1 cellular context compared by ENCODE assay signal in genomic region chr9:70418822-70419545, GRCh38.
TF ChIP-seq lines count a peak whose summit lies in the region.

No MANE protein-coding gene starts in this region.

TF ChIP-seq in K562, 482 proteins besides CTCF, POLR2A, EP300 and RAD21 (continued from another document and continues in another):
- TF ChIP-seq ZBTB40 (IDR thresholded peaks at IDR 0.05), result no peak
- no peak for TF ChIP-seq ZBTB40 (CRISPR knock-in tag; IDR thresholded peaks at IDR 0.05)
- no peak for TF ChIP-seq IRF1 (CRISPR knock-in tag; IDR thresholded peaks at IDR 0.05; ENCODE audit: borderline replicate concordance)
- TF ChIP-seq HDAC1 (IDR thresholded peaks at IDR 0.05), result peak in 1 of 2 experiments; percentile 29; a peak in 2 of 4 replicates
- TF ChIP-seq ZNF75A (CRISPR knock-in tag; IDR thresholded peaks at IDR 0.05), result no peak
- no peak for TF ChIP-seq CTCFL (IDR thresholded peaks at IDR 0.05; ENCODE audit: borderline replicate concordance, insufficient read depth, low read depth, low read length, poor library complexity, severe bottlenecking)
- no peak for TF ChIP-seq DNMT1 (IDR thresholded peaks at IDR 0.05)
- TF ChIP-seq NCOA4 (IDR thresholded peaks at IDR 0.05; ENCODE audit: partially characterized antibody), result no peak
- no peak for TF ChIP-seq GMEB1 (CRISPR knock-in tag; IDR thresholded peaks at IDR 0.05)
- no peak for TF ChIP-seq ZNF347 (CRISPR knock-in tag; IDR thresholded peaks at IDR 0.05; ENCODE audit: low read depth)
- TF ChIP-seq ZNF121 (CRISPR knock-in tag; conservative IDR thresholded peaks at IDR 0.05), result no peak
- TF ChIP-seq ZNF699 (CRISPR knock-in tag; IDR thresholded peaks at IDR 0.05; ENCODE audit: insufficient replicate concordance), result no peak
- TF ChIP-seq KLF1 (tag; IDR thresholded peaks at IDR 0.05), result no peak
- TF ChIP-seq E2F4 (CRISPR knock-in tag; IDR thresholded peaks at IDR 0.05; ENCODE audit: low read depth), result no peak
- no peak for TF ChIP-seq THAP7 (CRISPR knock-in tag; IDR thresholded peaks at IDR 0.05)
- TF ChIP-seq RBM15 (IDR thresholded peaks at IDR 0.05; ENCODE audit: insufficient read depth, low read length), result no peak
- TF ChIP-seq CBX5 (IDR thresholded peaks at IDR 0.05; ENCODE audit: borderline replicate concordance, low read depth), result no peak
- no peak for TF ChIP-seq ZNF408 (CRISPR knock-in tag; IDR thresholded peaks at IDR 0.05; ENCODE audit: low read depth)
- TF ChIP-seq RUNX1 (IDR thresholded peaks at IDR 0.05; ENCODE audit: low read depth), result no peak
- TF ChIP-seq RHOXF2B (CRISPR knock-in tag; conservative IDR thresholded peaks at IDR 0.05), result no peak
- TF ChIP-seq SIX5 (IDR thresholded peaks at IDR 0.05; ENCODE audit: borderline replicate concordance in 1 of 2, insufficient read depth in 1 of 2, low read depth in 1 of 2, low read length in 2 of 2), result no peak
- peak; percentile 66; the same call in 1 of the 2 replicates for TF ChIP-seq TARDBP (IDR thresholded peaks at IDR 0.05)
- TF ChIP-seq SMARCC2 (IDR thresholded peaks at IDR 0.05; ENCODE audit: low read depth), result no peak
- 0 out of 2 replicates have a peak, but pooled peaks have one; percentile 9 for TF ChIP-seq XRCC5 (IDR thresholded peaks at IDR 0.05; ENCODE audit: low read depth, low read length)
- TF ChIP-seq FOXM1 (IDR thresholded peaks at IDR 0.05; ENCODE audit: low read depth), result no peak
- TF ChIP-seq FOXM1 (CRISPR knock-in tag; IDR thresholded peaks at IDR 0.05; ENCODE audit: low read depth), result 0 out of 2 replicates have a peak, but pooled peaks have one; percentile 56
- TF ChIP-seq FOXA1 (IDR thresholded peaks at IDR 0.05; ENCODE audit: borderline replicate concordance), result no peak
- no peak for TF ChIP-seq E4F1 (CRISPR knock-in tag; IDR thresholded peaks at IDR 0.05; ENCODE audit: borderline replicate concordance)
- TF ChIP-seq ZSCAN29 (IDR thresholded peaks at IDR 0.05), result no peak
- no peak for TF ChIP-seq CEBPG (CRISPR knock-in tag; IDR thresholded peaks at IDR 0.05)
- peak in 1 of 2 experiments; percentile 65; a peak in 2 of 4 replicates for TF ChIP-seq CEBPG (tag; conservative IDR thresholded peaks at IDR 0.05 in 1 of 2, IDR thresholded peaks at IDR 0.05 in 1 of 2)
- no peak for TF ChIP-seq ZKSCAN8 (CRISPR knock-in tag; IDR thresholded peaks at IDR 0.05)
- TF ChIP-seq MED1 (CRISPR knock-in tag; IDR thresholded peaks at IDR 0.05; ENCODE audit: borderline replicate concordance), result no peak; the same call in 1 of the 2 replicates
- no peak for TF ChIP-seq ZNF740 (CRISPR knock-in tag; IDR thresholded peaks at IDR 0.05)
- no peak; a peak in 2 of 4 replicates for TF ChIP-seq ZNF740 (tag; IDR thresholded peaks at IDR 0.05)
- peak; percentile 10; the same call in 1 of the 2 replicates for TF ChIP-seq DPF2 (IDR thresholded peaks at IDR 0.05)
- no peak for TF ChIP-seq MAFF (IDR thresholded peaks at IDR 0.05; ENCODE audit: low read length)
- TF ChIP-seq MXD1 (CRISPR knock-in tag; IDR thresholded peaks at IDR 0.05; ENCODE audit: borderline replicate concordance, poor library complexity, severe bottlenecking), result no peak
- no peak for TF ChIP-seq NFIX (CRISPR knock-in tag; IDR thresholded peaks at IDR 0.05; ENCODE audit: low read depth)
- TF ChIP-seq PCBP2 (IDR thresholded peaks at IDR 0.05; ENCODE audit: low read depth, low read length, poor library complexity, severe bottlenecking), result no peak
- no peak for TF ChIP-seq ZNF324 (CRISPR knock-in tag; IDR thresholded peaks at IDR 0.05)
- no peak for TF ChIP-seq ZFP30 (CRISPR knock-in tag; IDR thresholded peaks at IDR 0.05; ENCODE audit: borderline replicate concordance)
